In genomic region chr19:50356691-50357177, GRCh38 we compare ENCODE assay signal across 12 cellular contexts. TPM values are rescaled to one million over a fixed set of nuclear protein-coding genes. Genes with fewer than 3 reads are reported as not detected.
DNase-seq lines count a peak whose midpoint lies in the region; ATAC-seq, FAIRE-seq and TF ChIP-seq lines count a peak whose summit lies in the region.
"Had no signal": no experiment of that assay in that cellular context is flagged by ENCODE, and none has a peak within 500 bp of the region (broad histone marks: within the 10 kb centered on the region; RNA-seq: fewer than 3 reads in every experiment).

No MANE protein-coding gene starts in this region.

- dilution Hi-C loops in mammary epithelial cell (cut with HindIII; ENCODE audit: low sequenced_read_pairs): no loop called here

- H3K27ac ChIP-seq in mammary epithelial cell (ENCODE audit: insufficient read depth, low read depth, low read length): no peak overlapping the region
- no peak overlapping the region for H3K27ac ChIP-seq in breast epithelium
- peak overlapping the region; percentile 88 for H3K27ac ChIP-seq in lower lobe of right lung
- no peak overlapping the region for H3K27ac ChIP-seq in kidney (ENCODE audit: low read depth in 2 of 2, low read length in 2 of 2)
- H3K27ac ChIP-seq: C4-2B had no signal

- no TSS peak for BruUV-seq in mammary epithelial cell (replicated peaks; lab: Mats Ljungman, UMichigan)

- peak overlapping the region; percentile 99 for H3K27ac Mint-ChIP-seq in activated T-helper 1 cell treated with anti-CD3 and anti-CD28 coated beads, Interleukin-12 subunit alpha, Interleukin-12 subunit beta, Interleukin-2, Interleukin-4 antibody, amounts not matched to agents 30 ng/mL and 10 ng/mL and 1 ng/mL, durations not matched to agents 14 hours and 24 hours and 36 hours

- no peaks in the 10 kb centered on the region for H3K27me3 Mint-ChIP-seq in activated T-helper 1 cell treated with anti-CD3 and anti-CD28 coated beads, Interleukin-12 subunit alpha, Interleukin-12 subunit beta, Interleukin-2, Interleukin-4 antibody, amounts not matched to agents 30 ng/mL and 10 ng/mL and 1 ng/mL, durations not matched to agents 14 hours and 24 hours and 36 hours (ENCODE audit: insufficient read depth)

- H3K4me1 Mint-ChIP-seq in activated T-helper 1 cell treated with anti-CD3 and anti-CD28 coated beads, Interleukin-12 subunit alpha, Interleukin-12 subunit beta, Interleukin-2, Interleukin-4 antibody, amounts not matched to agents 30 ng/mL and 10 ng/mL and 1 ng/mL, durations not matched to agents 14 hours and 24 hours and 36 hours (ENCODE audit: low read depth): peaks cover 45% of the 10 kb centered on the region

- H3K9ac ChIP-seq in mammary epithelial cell (ENCODE audit: insufficient read depth, low read length) (no peak overlapping the region), kidney (ENCODE audit: low read length in 2 of 2) (no peak overlapping the region)

- in situ Hi-C loops in mammary epithelial cell (cut with MboI; ENCODE audit: low sequenced_read_pairs in 2 of 2): no loop called here

- H3K4me3 Mint-ChIP-seq in activated T-helper 1 cell treated with anti-CD3 and anti-CD28 coated beads, Interleukin-12 subunit alpha, Interleukin-12 subunit beta, Interleukin-2, Interleukin-4 antibody, amounts not matched to agents 30 ng/mL and 10 ng/mL and 1 ng/mL, durations not matched to agents 14 hours and 24 hours and 36 hours: peak overlapping the region; percentile 90

- peaks cover 8% of the 10 kb centered on the region for H3K9me3 Mint-ChIP-seq in activated T-helper 1 cell treated with anti-CD3 and anti-CD28 coated beads, Interleukin-12 subunit alpha, Interleukin-12 subunit beta, Interleukin-2, Interleukin-4 antibody, amounts not matched to agents 30 ng/mL and 10 ng/mL and 1 ng/mL, durations not matched to agents 14 hours and 24 hours and 36 hours

- no peaks in the 10 kb centered on the region for H3K36me3 ChIP-seq in mammary epithelial cell (ENCODE audit: insufficient read depth, low read length)
- no peaks in the 10 kb centered on the region for H3K36me3 ChIP-seq in breast epithelium
- peaks cover 4% of the 10 kb centered on the region for H3K36me3 ChIP-seq in lower lobe of right lung
- no peaks in the 10 kb centered on the region for H3K36me3 ChIP-seq in kidney (ENCODE audit: control insufficient read depth in 1 of 2, insufficient read depth in 2 of 2, low read length in 2 of 2)
- H3K36me3 ChIP-seq: uterus had no signal

- H3K27me3 ChIP-seq in mammary epithelial cell (ENCODE audit: insufficient read depth, low read length) (no peaks in the 10 kb centered on the region), breast epithelium (no peaks in the 10 kb centered on the region), lower lobe of right lung (ENCODE audit: low read depth) (no peaks in the 10 kb centered on the region)
- H3K27me3 ChIP-seq: uterus had no signal

- FAIRE-seq in urothelium cell line (lab: Jason Lieb, UNC): no peak
- FAIRE-seq in kidney (lab: Jason Lieb, UNC): no peak

- 8% methylated on average over 7 of the region's 13 CpGs for WGBS in mammary epithelial cell (ENCODE audit: low coverage, missing lambda C conversion rate)

- H3K9me3 ChIP-seq in mammary epithelial cell (replicated peaks; ENCODE audit: insufficient read depth, low read length) (no peaks in the 10 kb centered on the region), breast epithelium (no peaks in the 10 kb centered on the region), lower lobe of right lung (no peaks in the 10 kb centered on the region), kidney (ENCODE audit: control insufficient read depth in 1 of 2, low read length in 2 of 2) (no peaks in the 10 kb centered on the region)
- H3K9me3 ChIP-seq: mucosa of descending colon, SK-N-SH, uterus had no signal

- no peaks in the 10 kb centered on the region for H3K79me2 ChIP-seq in mammary epithelial cell (ENCODE audit: insufficient read depth, low read length)

- peaks cover 21% of the 10 kb centered on the region for H3K36me3 Mint-ChIP-seq in activated T-helper 1 cell treated with anti-CD3 and anti-CD28 coated beads, Interleukin-12 subunit alpha, Interleukin-12 subunit beta, Interleukin-2, Interleukin-4 antibody, amounts not matched to agents 30 ng/mL and 10 ng/mL and 1 ng/mL, durations not matched to agents 14 hours and 24 hours and 36 hours (ENCODE audit: low read depth)

- TF ChIP-seq CTCF in mammary epithelial cell (conservative IDR thresholded peaks at IDR 0.05 in 1 of 2, IDR thresholded peaks at IDR 0.05 in 1 of 2; ENCODE audit: extremely low read depth in 1 of 2, insufficient read depth in 1 of 2, low read depth in 1 of 2, low read length in 2 of 2) (no peak), breast epithelium (IDR thresholded peaks at IDR 0.05) (no peak), lower lobe of right lung (IDR thresholded peaks at IDR 0.05) (no peak), kidney (IDR thresholded peaks at IDR 0.05; ENCODE audit: borderline replicate concordance, extremely low read depth, insufficient read depth) (no peak)

- no peak overlapping the region for H3K4me3 ChIP-seq in mammary epithelial cell (replicated peaks in 1 of 3; ENCODE audit: insufficient read depth in 1 of 3, low read depth in 2 of 3, low read length in 3 of 3)
- H3K4me3 ChIP-seq in breast epithelium: peak overlapping the region in 1 of 3 donors; percentile 59
- peak overlapping the region; percentile 55 for H3K4me3 ChIP-seq in lower lobe of right lung
- H3K4me3 ChIP-seq in kidney (ENCODE audit: low read length in 2 of 2): no peak overlapping the region
- H3K4me3 ChIP-seq: mucosa of descending colon had no signal

- CTCF ChIA-PET in mammary epithelial cell (lab: Charles Lee; ENCODE audit: low non-redundant PET): interaction anchor here (0.5 kb wide), 1 partner anchor 104 kb away, joined by 3 read pairs; no protein-coding TSS in a partner anchor

- peaks cover 6% of the 10 kb centered on the region for H3K4me1 ChIP-seq in mammary epithelial cell (ENCODE audit: insufficient read depth, low read length)
- H3K4me1 ChIP-seq in breast epithelium: no peaks in the 10 kb centered on the region
- H3K4me1 ChIP-seq in lower lobe of right lung: peaks cover 27% of the 10 kb centered on the region
- peaks cover 2 to 6% of the 10 kb centered on the region in 2 donors for H3K4me1 ChIP-seq in kidney (ENCODE audit: control insufficient read depth in 1 of 2, insufficient read depth in 1 of 2, low read depth in 1 of 2, low read length in 2 of 2)
- H3K4me1 ChIP-seq: uterus had no signal

- peak overlapping the region; percentile 81 for H2AFZ ChIP-seq in mammary epithelial cell (ENCODE audit: low read depth, low read length)

- no peak for ATAC-seq in lower lobe of right lung

- intact Hi-C loops in mammary epithelial cell (cut with micrococcal nuclease): loop anchor here (1.0 to 2.0 kb wide), 4 partner anchors 58 to 427 kb away; partner anchors contain the start of genes EMC10 and GARIN5A
- intact Hi-C loops in breast epithelium (cut with DNase I; ENCODE audit: low total_unique reads): loop anchor here (10.0 kb wide), 1 partner anchor 98 kb away; no protein-coding TSS in a partner anchor
- intact Hi-C loops in activated T-helper 1 cell treated with anti-CD3 and anti-CD28 coated beads, Interleukin-12 subunit alpha, Interleukin-12 subunit beta, Interleukin-2, Interleukin-4 antibody, amounts not matched to agents 30 ng/mL and 10 ng/mL and 1 ng/mL, durations not matched to agents 14 hours and 24 hours and 36 hours (cut with micrococcal nuclease): loop anchor here (1.0 to 5.0 kb wide), 12 partner anchors 13 to 566 kb away; partner anchors contain the start of genes EMC10, GARIN5A, JOSD2 and NR1H2
- intact Hi-C loops in lower lobe of right lung (cut with DNase I): no loop called here
- intact Hi-C loops in kidney (cut with DNase I): no loop called here

- H3K4me2 ChIP-seq in mammary epithelial cell (ENCODE audit: insufficient read depth, low read depth, low read length): peak overlapping the region; percentile 68

- DNase-seq in mammary epithelial cell: no peak
- no peak for DNase-seq in breast epithelium (ENCODE audit: low spot score in 2 of 2)
- no peak for DNase-seq in activated T-helper 1 cell treated with anti-CD3 and anti-CD28 coated beads, Interleukin-12 subunit alpha, Interleukin-12 subunit beta, Interleukin-2, Interleukin-4 antibody, amounts not matched to agents 30 ng/mL and 10 ng/mL and 1 ng/mL, durations not matched to agents 14 hours and 24 hours and 36 hours (ENCODE audit: low spot score)
- DNase-seq in lower lobe of right lung: peak; percentile 44
- peak; percentile 17 for DNase-seq in urothelium cell line (ENCODE audit: low spot score)
- no peak for DNase-seq in anterior cingulate cortex (lab: John Stamatoyannopoulos, UW)
- DNase-seq in NCI-H2107 treated with DMSO at 0.1 percent for 48 hours (lab: John Stamatoyannopoulos, UW; ENCODE audit: unreplicated experiment): no peak
- no peak for DNase-seq in kidney

- no peak for TF ChIP-seq POLR2A in breast epithelium (IDR thresholded peaks at IDR 0.05)

- H4K20me1 ChIP-seq in mammary epithelial cell (ENCODE audit: insufficient read depth, low read length): no peaks in the 10 kb centered on the region

RNA-seq across cellular contexts. Expression of gene NAPSA, which starts 8.7 kb away (rescaled TPM):
- 1 to 10 TPM in 1 of 2 donors, under 1 TPM in 1; 0.75 to 1.3 TPM for total RNA-seq in mammary epithelial cell
- polyA plus RNA-seq in mammary epithelial cell: 0.24 TPM
- not detected for polyA minus RNA-seq in mammary epithelial cell
- 1 to 10 TPM in 2 of 3 donors, under 1 TPM in 1; 0.80 to 1.8 (median 1.6) TPM for total RNA-seq in breast epithelium
- total RNA-seq in activated T-helper 1 cell treated with anti-CD3 and anti-CD28 coated beads, Interleukin-12 subunit alpha, Interleukin-12 subunit beta, Interleukin-2, Interleukin-4 antibody, amounts not matched to agents 30 ng/mL and 10 ng/mL and 1 ng/mL, durations not matched to agents 14 hours and 24 hours and 36 hours: 15.8 and 16.4 TPM in 2 replicates
- 1,633 TPM for total RNA-seq in lower lobe of right lung
- 217 TPM for total RNA-seq in kidney
- polyA plus RNA-seq in kidney (ENCODE audit: insufficient read depth, low read depth, low replicate concordance): 268 TPM

RNA-seq across cellular contexts. Expression of gene NR1H2, which starts 19.5 kb away (rescaled TPM):
- 10 to 100 TPM; 53.8 to 65.5 TPM for total RNA-seq in mammary epithelial cell
- 33.4 TPM for polyA plus RNA-seq in mammary epithelial cell
- 11.7 TPM for polyA minus RNA-seq in mammary epithelial cell
- 100 to 1,000 TPM in 1 of 3 donors, 10 to 100 TPM in 2; 71.0 to 105 (median 87.5) TPM for total RNA-seq in breast epithelium
- 84.3 and 84.8 TPM in 2 replicates for total RNA-seq in activated T-helper 1 cell treated with anti-CD3 and anti-CD28 coated beads, Interleukin-12 subunit alpha, Interleukin-12 subunit beta, Interleukin-2, Interleukin-4 antibody, amounts not matched to agents 30 ng/mL and 10 ng/mL and 1 ng/mL, durations not matched to agents 14 hours and 24 hours and 36 hours
- total RNA-seq in lower lobe of right lung: 100 TPM
- total RNA-seq in kidney: 80.4 TPM
- 59.7 TPM for polyA plus RNA-seq in kidney (ENCODE audit: insufficient read depth, low read depth, low replicate concordance)

RNA-seq across cellular contexts. Expression of gene POLD1, which starts 27.4 kb away (rescaled TPM):
- total RNA-seq in mammary epithelial cell (10 to 100 TPM; 16.3 to 49.8 TPM), breast epithelium (10 to 100 TPM; 13.8 to 17.3 (median 16.0) TPM), lower lobe of right lung (35.1 TPM), kidney (22.1 TPM)
- polyA plus RNA-seq in mammary epithelial cell (31.7 TPM), kidney (ENCODE audit: insufficient read depth, low read depth, low replicate concordance) (17.8 TPM)
- 20.7 TPM for polyA minus RNA-seq in mammary epithelial cell
- total RNA-seq in activated T-helper 1 cell treated with anti-CD3 and anti-CD28 coated beads, Interleukin-12 subunit alpha, Interleukin-12 subunit beta, Interleukin-2, Interleukin-4 antibody, amounts not matched to agents 30 ng/mL and 10 ng/mL and 1 ng/mL, durations not matched to agents 14 hours and 24 hours and 36 hours: 171 and 178 TPM in 2 replicates

RNA-seq across cellular contexts. Expression of gene KCNC3, which starts 27.6 kb away (rescaled TPM):
- total RNA-seq in mammary epithelial cell (under 1 TPM; 0.09 to 0.67 TPM), breast epithelium (1 to 10 TPM in 2 of 3 donors, under 1 TPM in 1; 0.32 to 3.7 (median 1.6) TPM), lower lobe of right lung (11.1 TPM), kidney (31.0 TPM)
- polyA plus RNA-seq in mammary epithelial cell (not detected), kidney (ENCODE audit: insufficient read depth, low read depth, low replicate concordance) (9.1 TPM)
- not detected for polyA minus RNA-seq in mammary epithelial cell
- total RNA-seq in activated T-helper 1 cell treated with anti-CD3 and anti-CD28 coated beads, Interleukin-12 subunit alpha, Interleukin-12 subunit beta, Interleukin-2, Interleukin-4 antibody, amounts not matched to agents 30 ng/mL and 10 ng/mL and 1 ng/mL, durations not matched to agents 14 hours and 24 hours and 36 hours: 23.7 and 24.0 TPM in 2 replicates

Comparison
In these comparisons a context has a peak if more than half of its experiments do, and no peak if none do; other contexts are left out.
1. DNase-seq: peak in lower lobe of right lung (single experiment) and urothelium cell line (single experiment); none in mammary epithelial cell (single experiment), breast epithelium (0 of 2), activated T-helper 1 cell treated with anti-CD3 and anti-CD28 coated beads, Interleukin-12 subunit alpha, Interleukin-12 subunit beta, Interleukin-2, Interleukin-4 antibody, amounts not matched to agents 30 ng/mL and 10 ng/mL and 1 ng/mL, durations not matched to agents 14 hours and 24 hours and 36 hours (single experiment), anterior cingulate cortex (0 of 58), NCI-H2107 treated with DMSO at 0.1 percent for 48 hours (single experiment) and kidney (single experiment).
2. RNA of gene NAPSA, which starts 8.7 kb away (total RNA-seq): 1,633 TPM in lower lobe of right lung (single experiment) and 217 TPM in kidney (single experiment); 15.8 to 16.4 TPM in activated T-helper 1 cell treated with anti-CD3 and anti-CD28 coated beads, Interleukin-12 subunit alpha, Interleukin-12 subunit beta, Interleukin-2, Interleukin-4 antibody, amounts not matched to agents 30 ng/mL and 10 ng/mL and 1 ng/mL, durations not matched to agents 14 hours and 24 hours and 36 hours, 0.80 to 1.8 TPM in breast epithelium and 0.75 to 1.3 TPM in mammary epithelial cell; every median in the first group is over 10 times any median in the second.
3. intact Hi-C loops: an anchor here in mammary epithelial cell (1.0 to 2.0 kb wide), breast epithelium (10.0 kb wide) and activated T-helper 1 cell treated with anti-CD3 and anti-CD28 coated beads, Interleukin-12 subunit alpha, Interleukin-12 subunit beta, Interleukin-2, Interleukin-4 antibody, amounts not matched to agents 30 ng/mL and 10 ng/mL and 1 ng/mL, durations not matched to agents 14 hours and 24 hours and 36 hours (1.0 to 5.0 kb wide); none called in lower lobe of right lung and kidney.